Comparison of ENCODE assay signal across 31 cellular contexts in genomic region chr3:158783051-158783450, GRCh38. TPM values are rescaled to one million over a fixed set of nuclear protein-coding genes. Genes with fewer than 3 reads are reported as not detected.
"Had no signal": no experiment of that assay in that cellular context is flagged by ENCODE, and none has a peak within 500 bp of the region (broad histone marks: within the 10 kb centered on the region; RNA-seq: fewer than 3 reads in every experiment).

No MANE protein-coding gene starts in this region.

- DNase-seq: heart right ventricle; hippocampal formation; kidney glomerular epithelial cell; left cardiac atrium; left lung; lower lobe of right lung; mammary epithelial cell; mesenchymal stem cell; naive thymus-derived CD4-positive, alpha-beta T cell; occipital lobe; psoas muscle; right lobe of liver; stimulated activated CD4-positive, alpha-beta T cell treated with anti-CD3 and anti-CD28 coated beads, Interleukin-12 subunit alpha, Interleukin-12 subunit beta, amount 100 ng/mL, for 4 hours; stimulated activated CD4-positive, alpha-beta T cell treated with anti-CD3 and anti-CD28 coated beads, Interleukin-15, amount 100 ng/mL, for 24 hours; stimulated activated CD4-positive, alpha-beta T cell treated with anti-CD3 and anti-CD28 coated beads, Interleukin-2, amount 100 ng/mL, for 24 hours; stimulated activated CD4-positive, alpha-beta T cell treated with anti-CD3 and anti-CD28 coated beads, Interleukin-4, amount 100 ng/mL, for 1 hour; stimulated activated naive B cell treated with anti-CD40 and anti-IgM and Interleukin-4, amounts not matched to agents 10 μg/mL and 1 μg/mL and 100 μg/mL, for 72 hours; stimulated activated naive CD8-positive, alpha-beta T cell treated with anti-CD3 and anti-CD28 coated beads, Interleukin-15, Interleukin-2, amounts not matched to agents 100 U/mL and 50 U/mL, for 24 hours; stomach; testis; thyroid gland; transverse colon; upper lobe of left lung had no signal

- H3K27me3 ChIP-seq: heart right ventricle, left lung, right atrium auricular region, right lobe of liver, stomach, testis, thyroid gland, transverse colon, upper lobe of left lung, vagina had no signal

- H3K9me3 ChIP-seq: left lung, right atrium auricular region, right lobe of liver, stomach, testis, thyroid gland, transverse colon, upper lobe of left lung, vagina had no signal

- H3K36me3 ChIP-seq: heart right ventricle, left lung, lower lobe of right lung, right atrium auricular region, right lobe of liver, stomach, thyroid gland, transverse colon, upper lobe of left lung, vagina had no signal

- ATAC-seq: heart right ventricle; left cardiac atrium; left lung; lower lobe of right lung; naive thymus-derived CD4-positive, alpha-beta T cell; natural killer cell treated with Interleukin-12 subunit alpha and Interleukin-12 subunit beta and Interleukin-15 and Interleukin-18, amount 100 ng/mL, for 72 hours; psoas muscle; right lobe of liver; stimulated activated naive B cell treated with anti-CD40 and anti-IgM and Interleukin-4, amounts not matched to agents 10 μg/mL and 1 μg/mL and 100 μg/mL, for 72 hours; stimulated activated naive CD8-positive, alpha-beta T cell treated with anti-CD3 and anti-CD28 coated beads, Interleukin-15, Interleukin-2, amounts not matched to agents 100 U/mL and 50 U/mL, for 24 hours had no signal

- H3K4me2 ChIP-seq: smooth muscle cell had no signal

- H3K27ac ChIP-seq: heart right ventricle, left lung, lower lobe of right lung, parathyroid adenoma, psoas muscle, right atrium auricular region, right lobe of liver, stomach, testis, thyroid gland, vagina had no signal

- H3K4me1 ChIP-seq: heart right ventricle, parathyroid adenoma, psoas muscle, right atrium auricular region, right lobe of liver, testis, thyroid gland, vagina had no signal

- H3K79me2 ChIP-seq: parathyroid adenoma had no signal

- H2AFZ ChIP-seq: parathyroid adenoma had no signal

- H3K4me3 ChIP-seq: heart right ventricle, left lung, lower lobe of right lung, psoas muscle, right atrium auricular region, right lobe of liver, smooth muscle cell, stomach, testis, thyroid gland, transverse colon, upper lobe of left lung, vagina had no signal

RNA-seq across cellular contexts. Expression of gene RARRES1, which starts 50.8 kb away (rescaled TPM):
- total RNA-seq: mononuclear cell; myocyte; naive thymus-derived CD4-positive, alpha-beta T cell; natural killer cell treated with Interleukin-12 subunit alpha and Interleukin-12 subunit beta and Interleukin-15 and Interleukin-18, amount 100 ng/mL, for 72 hours had no signal
- polyA plus RNA-seq: keratinocyte; naive thymus-derived CD4-positive, alpha-beta T cell had no signal
